In genomic region chr12:57429473-57430116, GRCh38 we compare ENCODE assay signal across 6 cellular contexts. TPM values are rescaled to one million over a fixed set of nuclear protein-coding genes. Genes with fewer than 3 reads are reported as not detected.
DNase-seq lines count a peak whose midpoint lies in the region; ATAC-seq and TF ChIP-seq lines count a peak whose summit lies in the region.

No MANE protein-coding gene starts in this region.

- H3K9me3 Mint-ChIP-seq in nephron progenitor cell = no peaks in the 10 kb centered on the region

- no peaks in the 10 kb centered on the region for H3K27me3 Mint-ChIP-seq in nephron progenitor cell (ENCODE audit: low read depth, poor library complexity)

- H3K27ac ChIP-seq in HL-60 (replicated peaks) = peak overlapping the region; percentile 89

- H3K27ac Mint-ChIP-seq in nephron progenitor cell = peak overlapping the region; percentile 99

- no peak for ATAC-seq in omental fat pad (ENCODE audit: low FRiP score)
- ATAC-seq in GM18517 (IDR thresholded peaks at IDR 0.05; ENCODE audit: unreplicated experiment) = no peak
- no peak for ATAC-seq in HG02678 (IDR thresholded peaks at IDR 0.05; ENCODE audit: unreplicated experiment)

- peak overlapping the region; percentile 58 for H3K4me3 ChIP-seq in HL-60 (replicated peaks; ENCODE audit: insufficient read depth, low read length)

- peaks cover 18% of the 10 kb centered on the region for H3K36me3 Mint-ChIP-seq in nephron progenitor cell (ENCODE audit: low read depth)

- peak overlapping the region; percentile 94 for H3K4me3 Mint-ChIP-seq in nephron progenitor cell

- DNase-seq in HL-60 (ENCODE audit: low read depth in 1 of 2, low spot score in 1 of 2) (no peak), amniotic epithelial cell (ENCODE audit: low read depth) (peak; percentile 16), nephron progenitor cell (no peak), omental fat pad (ENCODE audit: low spot score) (no peak)

- no peak for TF ChIP-seq CTCF in HL-60 (IDR thresholded peaks at IDR 0.05; ENCODE audit: insufficient read depth, low read length)
- no peak for TF ChIP-seq CTCF in nephron progenitor cell (IDR thresholded peaks at IDR 0.05)
- TF ChIP-seq CTCF in omental fat pad (IDR thresholded peaks at IDR 0.05) = no peak

- H3K27me3 ChIP-seq in HL-60 (ENCODE audit: insufficient read depth, poor library complexity, severe bottlenecking) = no peaks in the 10 kb centered on the region

- H3K4me1 Mint-ChIP-seq in nephron progenitor cell = peaks cover 54% of the 10 kb centered on the region

RNA-seq across cellular contexts. Expression of gene R3HDM2, which starts 1.2 kb away (rescaled TPM):
- total RNA-seq in omental fat pad = 10 to 100 TPM; 24.2 to 47.3 (median 26.7) TPM

RNA-seq across cellular contexts. Expression of gene INHBC, which starts 5.0 kb away (rescaled TPM):
- total RNA-seq in omental fat pad = not detected

RNA-seq across cellular contexts. Expression of gene INHBE, which starts 25.5 kb away (rescaled TPM):
- under 1 TPM in 1 of 4 donors, not detected in 3; 0.25 TPM for total RNA-seq in omental fat pad

RNA-seq across cellular contexts. Expression of gene GLI1, which starts 30.0 kb away (rescaled TPM):
- total RNA-seq in omental fat pad = under 1 TPM in 3 of 4 donors, not detected in 1; 0.09 to 0.60 (median 0.19) TPM

RNA-seq across cellular contexts. Expression of gene ARHGAP9, which starts 50.1 kb away (rescaled TPM):
- total RNA-seq in omental fat pad = 10 to 100 TPM; 13.8 to 85.6 (median 29.8) TPM
